In the genomic region with DNA sequence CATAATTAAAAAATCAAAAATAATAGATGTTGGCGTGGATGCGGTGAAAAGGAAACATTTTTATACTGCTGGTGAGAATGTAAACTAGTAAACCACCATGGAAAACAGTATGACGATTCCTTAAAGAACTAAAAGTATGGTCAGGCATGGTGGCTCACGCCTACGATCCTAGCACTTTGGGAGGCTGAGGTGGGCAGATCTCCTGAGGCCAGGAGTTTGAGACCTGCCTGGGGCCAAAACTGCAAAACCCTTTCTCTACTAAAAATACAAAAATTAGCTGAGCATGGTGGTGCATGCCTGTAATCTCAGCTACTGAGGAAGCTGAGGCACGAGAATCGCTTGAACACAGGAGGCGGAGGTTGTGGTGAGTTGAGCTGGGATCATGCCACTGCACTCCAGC, we compare ENCODE assay signal across 30 cellular contexts.
"Had no signal": no experiment of that assay in that cellular context is flagged by ENCODE, and none has a peak within 500 bp of the region (broad histone marks: within the 10 kb centered on the region; RNA-seq: fewer than 3 reads in every experiment).

No MANE protein-coding gene starts in this region.

- H3K36me3 ChIP-seq: adrenal gland, ascending aorta, brain microvascular endothelial cell, breast epithelium, cardiac muscle cell had no signal

- H3K9me3 ChIP-seq: adrenal gland, body of pancreas had no signal

- H3K4me3 ChIP-seq: adrenal gland, ascending aorta, body of pancreas, breast epithelium, cardiac muscle cell had no signal

- H3K27ac ChIP-seq: adrenal gland, ascending aorta, body of pancreas, brain microvascular endothelial cell, breast epithelium, cardiac muscle cell had no signal

- H3K4me1 ChIP-seq: adrenal gland, ascending aorta, body of pancreas, breast epithelium had no signal

- H3K27me3 ChIP-seq: adrenal gland, ascending aorta, body of pancreas, brain microvascular endothelial cell, breast epithelium, cardiac muscle cell had no signal

- DNase-seq: activated effector memory CD4-positive, alpha-beta T cell treated with anti-CD3 and anti-CD28 coated beads, Interleukin-2, amount 50 U/mL, for 16 hours; activated effector memory CD4-positive, alpha-beta T cell treated with Interleukin-2 at 50 U/mL for 16 hours; activated gamma-delta T cell; activated gamma-delta T cell treated with Interleukin-2 at 50 U/mL for 16 hours; activated naive CD4-positive, alpha-beta T cell; activated naive CD4-positive, alpha-beta T cell treated with anti-CD3 and anti-CD28 coated beads for 36 hours; activated naive CD4-positive, alpha-beta T cell treated with anti-CD3 and anti-CD28 coated beads, Interleukin-2, amount 10 ng/mL, durations not matched to agents 7 days and 5 days; activated naive CD4-positive, alpha-beta T cell treated with anti-CD3 and anti-CD28 coated beads, Interleukin-2, amount 50 U/mL, for 16 hours; activated naive CD4-positive, alpha-beta T cell treated with Interleukin-2 at 50 U/mL for 16 hours; activated naive CD8-positive, alpha-beta T cell treated with anti-CD3 and anti-CD28 coated beads for 36 hours; activated naive CD8-positive, alpha-beta T cell treated with anti-CD3 and anti-CD28 coated beads, Interleukin-2, amount 10 ng/mL, durations not matched to agents 7 days and 5 days; activated naive CD8-positive, alpha-beta T cell treated with anti-CD3 and anti-CD28 coated beads, Interleukin-2, amount 50 U/mL, for 24 hours; activated T-cell treated with anti-CD3 and anti-CD28 coated beads, Interleukin-2, amount 50 U/mL, for 1 hour; activated T-cell treated with anti-CD3 and anti-CD28 coated beads, Interleukin-2, amount 50 U/mL, for 24 hours; activated T-cell treated with anti-CD3 and anti-CD28 coated beads, Interleukin-2, amount 50 U/mL, for 4 hours; activated T-cell treated with anti-CD3 and anti-CD28 coated beads, Interleukin-2, amount 50 U/mL, for 48 hours; activated T-cell treated with anti-CD3 and anti-CD28 coated beads, Interleukin-2, amount 50 U/mL, for 72 hours; adrenal gland; amniotic stem cell; amygdala; anterior cingulate cortex; aorta; body of pancreas; brain microvascular endothelial cell; caudate nucleus; central memory CD4-positive, alpha-beta T cell; cerebellar nuclear complex had no signal
